ENCODE assay signal across 8 cellular contexts in the genomic region with DNA sequence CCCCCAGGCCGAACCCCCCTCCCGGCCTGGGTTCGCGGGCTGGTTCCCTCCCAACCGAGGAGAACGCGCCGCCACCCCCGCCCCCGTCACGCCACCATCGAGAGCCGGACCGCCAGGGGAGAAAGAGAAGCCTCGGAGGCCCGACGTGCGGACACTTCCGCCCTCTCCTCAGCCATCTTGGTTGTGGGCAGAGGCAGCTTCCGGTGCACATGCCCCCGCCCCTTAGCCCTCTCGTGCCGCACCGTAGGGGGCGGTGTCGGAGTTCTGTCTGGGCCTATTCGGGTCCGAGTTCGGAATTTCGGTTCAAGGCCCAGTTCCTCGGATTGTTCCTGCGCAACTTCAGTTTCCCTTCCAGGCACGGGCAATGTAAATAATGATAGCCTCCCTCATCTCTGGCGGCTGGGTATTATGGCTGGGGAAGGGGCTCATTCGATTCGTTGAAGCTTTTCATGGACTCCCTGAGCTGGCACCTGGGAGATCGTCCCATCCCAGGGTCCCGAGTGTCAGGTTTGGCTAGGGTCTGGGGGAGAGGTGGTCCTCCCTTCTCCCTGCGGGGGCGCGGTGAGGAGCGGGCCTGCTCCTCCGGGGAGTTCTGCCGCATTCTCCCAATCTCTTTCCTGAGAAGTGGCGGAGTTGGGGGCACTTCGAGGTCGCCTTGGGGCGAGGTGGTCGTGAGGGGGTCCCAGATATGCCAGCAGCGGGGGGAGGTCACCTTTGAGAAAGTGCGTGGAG.
A peak's percentile ranks its signal among the peaks of the same experiment; 100 is the strongest.
DNase-seq lines count a peak whose midpoint lies in the region; ATAC-seq lines count a peak whose summit lies in the region.

A gene with protein sequence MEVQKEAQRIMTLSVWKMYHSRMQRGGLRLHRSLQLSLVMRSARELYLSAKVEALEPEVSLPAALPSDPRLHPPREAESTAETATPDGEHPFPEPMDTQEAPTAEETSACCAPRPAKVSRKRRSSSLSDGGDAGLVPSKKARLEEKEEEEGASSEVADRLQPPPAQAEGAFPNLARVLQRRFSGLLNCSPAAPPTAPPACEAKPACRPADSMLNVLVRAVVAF (plus strand): TSS at position 225 of the 732 bp plus-strand sequence. CDS start 2,776 bp downstream, outside the sequence.
TSS of gene STX10 (minus strand) at position 189 of the 732 bp plus-strand sequence. CDS start 202 bp downstream, outside the sequence.

- ATAC-seq in GM18907 (IDR thresholded peaks at IDR 0.05; ENCODE audit: unreplicated experiment) (peak; percentile 41), HG03439 (IDR thresholded peaks at IDR 0.05; ENCODE audit: unreplicated experiment) (peak; percentile 44)

- DNase-seq in AG08396 (ENCODE audit: low spot score) (peak; percentile 94), NCI-H524 (lab: John Stamatoyannopoulos, UW) (peak; percentile 92 to 94)
- DNase-seq in activated CD4-positive, alpha-beta T cell treated with anti-CD3 and anti-CD28 coated beads for 4 hours = peak; percentile 92 to 93
- DNase-seq in stimulated activated CD4-positive, alpha-beta T cell treated with anti-CD3 and anti-CD28 coated beads, Interleukin-1b, Interleukin-23, amount 100 ng/mL, for 4 hours (ENCODE audit: low read depth in 2 of 2) = peak; percentile 85 to 87

- peak within 1 kb of the TSS; percentile 98 for H3K27ac ChIP-seq in cingulate gyrus (ENCODE audit: low read depth, low read length)
- H3K27ac ChIP-seq in layer of hippocampus (ENCODE audit: low read depth, low read length) = peak within 1 kb of the TSS; percentile 97

- no peaks in the 10 kb centered on the region for H3K27me3 ChIP-seq in layer of hippocampus (ENCODE audit: control insufficient read depth, insufficient read depth, low read length)

Comparison
In these comparisons a context has a peak if more than half of its experiments do, and no peak if none do; other contexts are left out.
1. Peak in every context shown above with its lines: DNase-seq, ATAC-seq and H3K27ac ChIP-seq.